Comparison of ENCODE assay signal across 10 cellular contexts in genomic region chr4:77699731-77700210, GRCh38.
DNase-seq lines count a peak whose midpoint lies in the region; ATAC-seq and TF ChIP-seq lines count a peak whose summit lies in the region.
"Had no signal": no experiment of that assay in that cellular context is flagged by ENCODE, and none has a peak within 500 bp of the region (broad histone marks: within the 10 kb centered on the region; RNA-seq: fewer than 3 reads in every experiment).

No MANE protein-coding gene starts in this region.

- POLR2A ChIA-PET in activated CD4-positive, alpha-beta T cell treated with anti-CD3 and anti-CD28 coated beads for 36 hours (lab: Charles Lee), result interaction anchor here (0.7 kb wide), 1 partner anchor 145 kb away, joined by 3 read pairs; no protein-coding TSS in a partner anchor

- DNase-seq in EH (ENCODE audit: low read depth) (peak; percentile 93), NCI-H2171 (lab: John Stamatoyannopoulos, UW) (peak; percentile 34), dermis blood vessel endothelial cell (peak; percentile 74), neural crest cell (ENCODE audit: low read depth, low spot score) (peak; percentile 25), sciatic nerve (ENCODE audit: low spot score) (no peak)
- DNase-seq in activated CD4-positive, alpha-beta T cell treated with anti-CD3 and anti-CD28 coated beads for 36 hours, result no peak
- DNase-seq: activated effector memory CD4-positive, alpha-beta T cell treated with Interleukin-2 at 50 U/mL for 16 hours; natural killer cell had no signal

- ATAC-seq in sciatic nerve (no peak), HG03457 (IDR thresholded peaks at IDR 0.05; ENCODE audit: unreplicated experiment) (no peak), GM18520 (IDR thresholded peaks at IDR 0.05; ENCODE audit: unreplicated experiment) (no peak)
- ATAC-seq in activated CD4-positive, alpha-beta T cell treated with anti-CD3 and anti-CD28 coated beads for 36 hours, result no peak

- H3K4me1 Mint-ChIP-seq in neural crest cell, result peaks cover 49% of the 10 kb centered on the region
- peaks cover 4% of the 10 kb centered on the region for H3K4me1 Mint-ChIP-seq in activated CD4-positive, alpha-beta T cell treated with anti-CD3 and anti-CD28 coated beads for 36 hours

- H3K27ac Mint-ChIP-seq in neural crest cell (ENCODE audit: unreplicated experiment), result peak overlapping the region; percentile 58
- H3K27ac Mint-ChIP-seq in activated CD4-positive, alpha-beta T cell treated with anti-CD3 and anti-CD28 coated beads for 36 hours, result no peak overlapping the region

- intact Hi-C loops in sciatic nerve (cut with DNase I), result no loop called here
- intact Hi-C loops in activated CD4-positive, alpha-beta T cell treated with anti-CD3 and anti-CD28 coated beads for 36 hours (cut with DNase I, micrococcal nuclease), result loop anchor here in 1 of 2 experiments (2.0 kb wide), 1 partner anchor 235 kb away; no protein-coding TSS in a partner anchor

- H3K36me3 Mint-ChIP-seq in neural crest cell (ENCODE audit: low read depth), result no peaks in the 10 kb centered on the region
- H3K36me3 Mint-ChIP-seq in activated CD4-positive, alpha-beta T cell treated with anti-CD3 and anti-CD28 coated beads for 36 hours (ENCODE audit: low read depth), result no peaks in the 10 kb centered on the region
- H3K36me3 Mint-ChIP-seq: natural killer cell had no signal

- H3K9me3 Mint-ChIP-seq in neural crest cell, result no peaks in the 10 kb centered on the region
- no peaks in the 10 kb centered on the region for H3K9me3 Mint-ChIP-seq in activated CD4-positive, alpha-beta T cell treated with anti-CD3 and anti-CD28 coated beads for 36 hours (ENCODE audit: low read depth)
- H3K9me3 Mint-ChIP-seq: natural killer cell had no signal

- TF ChIP-seq CTCF in neural crest cell (conservative IDR thresholded peaks at IDR 0.05), result peak; percentile 25

- no peaks in the 10 kb centered on the region for H3K27me3 Mint-ChIP-seq in neural crest cell (ENCODE audit: low read depth)
- no peaks in the 10 kb centered on the region for H3K27me3 Mint-ChIP-seq in activated CD4-positive, alpha-beta T cell treated with anti-CD3 and anti-CD28 coated beads for 36 hours

- CTCF ChIA-PET in activated CD4-positive, alpha-beta T cell treated with anti-CD3 and anti-CD28 coated beads for 36 hours (lab: Charles Lee), result no interaction called here

- peak overlapping the region; percentile 39 for H3K4me3 Mint-ChIP-seq in neural crest cell
- no peak overlapping the region for H3K4me3 Mint-ChIP-seq in activated CD4-positive, alpha-beta T cell treated with anti-CD3 and anti-CD28 coated beads for 36 hours
- H3K4me3 Mint-ChIP-seq: natural killer cell had no signal

Comparison
In these comparisons a context has a peak if more than half of its experiments do, and no peak if none do; other contexts are left out.
1. DNase-seq: peak in EH (single experiment), NCI-H2171 (single experiment), dermis blood vessel endothelial cell (single experiment) and neural crest cell (single experiment); none in sciatic nerve (single experiment) and activated CD4-positive, alpha-beta T cell treated with anti-CD3 and anti-CD28 coated beads for 36 hours (single experiment).